Comparison of ENCODE assay signal across 28 cellular contexts in genomic region chr17:44840274-44840673, GRCh38. TPM values are rescaled to one million over a fixed set of nuclear protein-coding genes. Genes with fewer than 3 reads are reported as not detected.
"Had no signal": no experiment of that assay in that cellular context is flagged by ENCODE, and none has a peak within 500 bp of the region (broad histone marks: within the 10 kb centered on the region; RNA-seq: fewer than 3 reads in every experiment).

No MANE protein-coding gene starts in this region.

- H3K4me3 ChIP-seq: dorsolateral prefrontal cortex, gastrocnemius medialis, ovary, psoas muscle, sigmoid colon, stomach, tibial artery had no signal

- H3K36me3 ChIP-seq: gastrocnemius medialis, ovary, sigmoid colon, stomach, tibial artery had no signal

- H3K36me3 Mint-ChIP-seq: naive thymus-derived CD4-positive, alpha-beta T cell; stimulated activated effector memory CD8-positive, alpha-beta T cell treated with anti-CD3 and anti-CD28 coated beads, Interleukin-12 subunit alpha, Interleukin-12 subunit beta, amount 100 ng/mL, for 72 hours; type B pancreatic cell had no signal

- DNase-seq: dorsolateral prefrontal cortex; effector CD4-positive, alpha-beta T cell; endodermal cell; foreskin fibroblast; gastrocnemius medialis; head of caudate nucleus; midbrain; naive thymus-derived CD4-positive, alpha-beta T cell; nephron progenitor cell; nucleus accumbens; ovary; psoas muscle; right cardiac atrium; sigmoid colon; stimulated activated CD4-positive, alpha-beta T cell treated with anti-CD3 and anti-CD28 coated beads, Interleukin-2, amount 100 ng/mL, for 24 hours; stimulated activated CD4-positive, alpha-beta T cell treated with anti-CD3 and anti-CD28 coated beads, Interleukin-4, amount 100 ng/mL, for 24 hours; stimulated activated naive CD4-positive, alpha-beta T cell treated with Interleukin-2 at 50 U/mL for 16 hours; stomach; tibial artery had no signal

- H3K4me1 ChIP-seq: gastrocnemius medialis, psoas muscle had no signal

- ATAC-seq: esophagus mucosa; gastrocnemius medialis; left lobe of liver; naive thymus-derived CD4-positive, alpha-beta T cell; psoas muscle; right cardiac atrium had no signal

- H3K4me3 Mint-ChIP-seq: endodermal cell; naive thymus-derived CD4-positive, alpha-beta T cell; nephron progenitor cell; stimulated activated effector memory CD8-positive, alpha-beta T cell treated with anti-CD3 and anti-CD28 coated beads, Interleukin-12 subunit alpha, Interleukin-12 subunit beta, amount 100 ng/mL, for 72 hours; type B pancreatic cell had no signal

- H3K4me1 Mint-ChIP-seq: naive thymus-derived CD4-positive, alpha-beta T cell; stimulated activated effector memory CD8-positive, alpha-beta T cell treated with anti-CD3 and anti-CD28 coated beads, Interleukin-12 subunit alpha, Interleukin-12 subunit beta, amount 100 ng/mL, for 72 hours had no signal

- H3K27ac Mint-ChIP-seq: endodermal cell; naive thymus-derived CD4-positive, alpha-beta T cell; type B pancreatic cell had no signal

- H3K9me3 Mint-ChIP-seq: endodermal cell; naive thymus-derived CD4-positive, alpha-beta T cell; nephron progenitor cell; stimulated activated effector memory CD8-positive, alpha-beta T cell treated with anti-CD3 and anti-CD28 coated beads, Interleukin-12 subunit alpha, Interleukin-12 subunit beta, amount 100 ng/mL, for 72 hours; type B pancreatic cell had no signal

- H3K27me3 ChIP-seq: dorsolateral prefrontal cortex, gastrocnemius medialis, ovary, sigmoid colon, tibial artery had no signal

- H3K9me3 ChIP-seq: gastrocnemius medialis, ovary, psoas muscle, sigmoid colon, stomach, tibial artery had no signal

- H3K27ac ChIP-seq: dorsolateral prefrontal cortex, epithelial cell of prostate, gastrocnemius medialis, ovary, psoas muscle, sigmoid colon, stomach, tibial artery had no signal

RNA-seq across cellular contexts. Expression of gene HIGD1B, which starts 7.4 kb away (rescaled TPM):
- total RNA-seq: endodermal cell; glomerular endothelial cell; left lobe of liver; lung microvascular endothelial cell; naive thymus-derived CD4-positive, alpha-beta T cell; renal cortical epithelial cell had no signal
- polyA plus RNA-seq: keratinocyte; naive thymus-derived CD4-positive, alpha-beta T cell had no signal

RNA-seq across cellular contexts. Expression of gene GJC1, which starts 10.2 kb away (rescaled TPM):
- polyA plus RNA-seq: naive thymus-derived CD4-positive, alpha-beta T cell had no signal
